Comparison of ENCODE assay signal across 20 cellular contexts in genomic region chr4:27018076-27018475, GRCh38.
A peak's percentile ranks its signal among the peaks of the same experiment; 100 is the strongest.
DNase-seq lines count a peak whose midpoint lies in the region; ATAC-seq and TF ChIP-seq lines count a peak whose summit lies in the region.
"Had no signal": no experiment of that assay in that cellular context is flagged by ENCODE, and none has a peak within 500 bp of the region (broad histone marks: within the 10 kb centered on the region; RNA-seq: fewer than 3 reads in every experiment).

No MANE protein-coding gene starts in this region.

- H3K27ac ChIP-seq in RWPE1 (no peak overlapping the region), body of pancreas (no peak overlapping the region)
- H3K27ac ChIP-seq: A549 had no signal

- POLR2A ChIA-PET in RWPE1 (lab: Yijun Ruan, JAX; ENCODE audit: low non-redundant PET): no interaction called here

- no peaks in the 10 kb centered on the region for H3K27me3 Mint-ChIP-seq in activated T-cell treated with anti-CD3 and anti-CD28 coated beads, Interleukin-2, amount 50 U/mL, for 72 hours (ENCODE audit: low read depth)
- no peaks in the 10 kb centered on the region for H3K27me3 Mint-ChIP-seq in activated naive CD8-positive, alpha-beta T cell treated with anti-CD3 and anti-CD28 coated beads for 36 hours
- H3K27me3 Mint-ChIP-seq in stimulated activated naive B cell treated with anti-CD40 and anti-IgM and Interleukin-4, amounts not matched to agents 10 μg/mL and 1 μg/mL and 100 μg/mL, for 72 hours: no peaks in the 10 kb centered on the region
- H3K27me3 Mint-ChIP-seq: CD4-positive, alpha-beta T cell had no signal

- peaks cover 12% of the 10 kb centered on the region for H3K4me1 Mint-ChIP-seq in activated T-cell treated with anti-CD3 and anti-CD28 coated beads, Interleukin-2, amount 50 U/mL, for 72 hours (ENCODE audit: low read depth)
- H3K4me1 Mint-ChIP-seq in activated naive CD8-positive, alpha-beta T cell treated with anti-CD3 and anti-CD28 coated beads for 36 hours: peaks cover 23% of the 10 kb centered on the region
- H3K4me1 Mint-ChIP-seq in stimulated activated naive B cell treated with anti-CD40 and anti-IgM and Interleukin-4, amounts not matched to agents 10 μg/mL and 1 μg/mL and 100 μg/mL, for 72 hours: peaks cover 0 to 4% of the 10 kb centered on the region in 2 donors

- TF ChIP-seq CTCF in RWPE1 (conservative IDR thresholded peaks at IDR 0.05; ENCODE audit: low read depth) (no peak), body of pancreas (IDR thresholded peaks at IDR 0.05) (no peak)

- H3K4me3 Mint-ChIP-seq in activated T-cell treated with anti-CD3 and anti-CD28 coated beads, Interleukin-2, amount 50 U/mL, for 72 hours: no peak overlapping the region
- no peak overlapping the region for H3K4me3 Mint-ChIP-seq in activated naive CD8-positive, alpha-beta T cell treated with anti-CD3 and anti-CD28 coated beads for 36 hours
- no peak overlapping the region for H3K4me3 Mint-ChIP-seq in stimulated activated naive B cell treated with anti-CD40 and anti-IgM and Interleukin-4, amounts not matched to agents 10 μg/mL and 1 μg/mL and 100 μg/mL, for 72 hours
- H3K4me3 Mint-ChIP-seq: CD4-positive, alpha-beta T cell had no signal

- peak overlapping the region; percentile 66 for H3K27ac Mint-ChIP-seq in activated T-cell treated with anti-CD3 and anti-CD28 coated beads, Interleukin-2, amount 50 U/mL, for 72 hours
- H3K27ac Mint-ChIP-seq in activated naive CD8-positive, alpha-beta T cell treated with anti-CD3 and anti-CD28 coated beads for 36 hours: no peak overlapping the region
- H3K27ac Mint-ChIP-seq in stimulated activated naive B cell treated with anti-CD40 and anti-IgM and Interleukin-4, amounts not matched to agents 10 μg/mL and 1 μg/mL and 100 μg/mL, for 72 hours: peak overlapping the region; percentile 37
- H3K27ac Mint-ChIP-seq: CD4-positive, alpha-beta T cell had no signal

- H3K27me3 ChIP-seq in body of pancreas: no peaks in the 10 kb centered on the region

- ATAC-seq in activated T-cell treated with anti-CD3 and anti-CD28 coated beads, Interleukin-2, amount 50 U/mL, for 72 hours (replicated peaks in 1 of 2): peak in 1 of 2 donors; percentile 42
- ATAC-seq in stimulated activated naive B cell treated with anti-CD40 and anti-IgM and Interleukin-4, amounts not matched to agents 10 μg/mL and 1 μg/mL and 100 μg/mL, for 72 hours (replicated peaks): no peak
- ATAC-seq in HG03280 (IDR thresholded peaks at IDR 0.05; ENCODE audit: unreplicated experiment) (no peak), body of pancreas (no peak)
- ATAC-seq: A549, GM12878, Panc1, Right ventricle myocardium inferior had no signal

- TF ChIP-seq POLR2A in body of pancreas (IDR thresholded peaks at IDR 0.05): no peak

- peaks cover 0 to 1% of the 10 kb centered on the region in 2 donors for H3K9me3 Mint-ChIP-seq in activated T-cell treated with anti-CD3 and anti-CD28 coated beads, Interleukin-2, amount 50 U/mL, for 72 hours
- peaks cover 1% of the 10 kb centered on the region for H3K9me3 Mint-ChIP-seq in activated naive CD8-positive, alpha-beta T cell treated with anti-CD3 and anti-CD28 coated beads for 36 hours
- H3K9me3 Mint-ChIP-seq in stimulated activated naive B cell treated with anti-CD40 and anti-IgM and Interleukin-4, amounts not matched to agents 10 μg/mL and 1 μg/mL and 100 μg/mL, for 72 hours: peaks cover 2 to 4% of the 10 kb centered on the region in 2 donors
- H3K9me3 Mint-ChIP-seq: CD4-positive, alpha-beta T cell had no signal

- intact Hi-C loops in body of pancreas (cut with DNase I): no loop called here

- H3K36me3 ChIP-seq in body of pancreas (replicated peaks in 1 of 2; ENCODE audit: insufficient read depth in 1 of 2, low read depth in 2 of 2): peaks cover 0 to 4% of the 10 kb centered on the region in 2 donors

- peaks cover 3 to 12% of the 10 kb centered on the region in 2 donors for H3K36me3 Mint-ChIP-seq in activated T-cell treated with anti-CD3 and anti-CD28 coated beads, Interleukin-2, amount 50 U/mL, for 72 hours (ENCODE audit: insufficient read depth in 2 of 2)
- peaks cover 31% of the 10 kb centered on the region for H3K36me3 Mint-ChIP-seq in activated naive CD8-positive, alpha-beta T cell treated with anti-CD3 and anti-CD28 coated beads for 36 hours
- H3K36me3 Mint-ChIP-seq in stimulated activated naive B cell treated with anti-CD40 and anti-IgM and Interleukin-4, amounts not matched to agents 10 μg/mL and 1 μg/mL and 100 μg/mL, for 72 hours: peaks cover 25 to 43% of the 10 kb centered on the region in 2 donors

- no peaks in the 10 kb centered on the region for H3K9me3 ChIP-seq in body of pancreas
- H3K9me3 ChIP-seq: A549, Caco-2 had no signal

- CTCF ChIA-PET in RWPE1 (lab: Yijun Ruan, JAX): interaction anchor here (0.6 kb wide), 1 partner anchor 120 kb away, joined by 3 read pairs; no protein-coding TSS in a partner anchor

- H3K4me1 ChIP-seq in body of pancreas: no peaks in the 10 kb centered on the region
- H3K4me1 ChIP-seq: A549, Caco-2 had no signal

- DNase-seq in activated T-cell treated with anti-CD3 and anti-CD28 coated beads, Interleukin-2, amount 50 U/mL, for 72 hours: no peak
- DNase-seq in activated T-cell treated with anti-CD3 and anti-CD28 coated beads, Interleukin-2, amount 50 U/mL, for 1 hour: no peak
- DNase-seq in Kasumi-1 (lab: John Stamatoyannopoulos, UW) (peak; percentile 10 to 18), RWPE1 (ENCODE audit: low spot score) (no peak), body of pancreas (no peak)
- DNase-seq in activated naive CD8-positive, alpha-beta T cell treated with anti-CD3 and anti-CD28 coated beads for 36 hours: peak; percentile 12
- no peak for DNase-seq in stimulated activated naive B cell treated with anti-CD40 and anti-IgM and Interleukin-4, amounts not matched to agents 10 μg/mL and 1 μg/mL and 100 μg/mL, for 72 hours
- DNase-seq: Caco-2; CD4-positive, alpha-beta T cell; GF-D8; NCI-H1105; NCI-H1694; NCI-H2081 treated with DMSO at 0.1 percent for 48 hours; NCI-H446 treated with DMSO at 0.1 percent for 48 hours; NCI-H69 had no signal

- 91 to 94% methylated on average over 5 of the region's 5 CpGs for WGBS in body of pancreas, 2 donors

- H3K4me3 ChIP-seq in body of pancreas: no peak overlapping the region
- H3K4me3 ChIP-seq: A549, GM12878 had no signal

Comparison
In these comparisons a context has a peak if more than half of its experiments do, and no peak if none do; other contexts are left out.
1. DNase-seq: peak in Kasumi-1 (2 of 2) and activated naive CD8-positive, alpha-beta T cell treated with anti-CD3 and anti-CD28 coated beads for 36 hours (single experiment); none in activated T-cell treated with anti-CD3 and anti-CD28 coated beads, Interleukin-2, amount 50 U/mL, for 72 hours (0 of 2), activated T-cell treated with anti-CD3 and anti-CD28 coated beads, Interleukin-2, amount 50 U/mL, for 1 hour (single experiment), stimulated activated naive B cell treated with anti-CD40 and anti-IgM and Interleukin-4, amounts not matched to agents 10 μg/mL and 1 μg/mL and 100 μg/mL, for 72 hours (single experiment), RWPE1 (single experiment) and body of pancreas (0 of 4).